In genomic region chr4:3780347-3781171, GRCh38 we compare ENCODE assay signal across 1 cellular context.
TF ChIP-seq lines count a peak whose summit lies in the region.

No MANE protein-coding gene starts in this region.

TF ChIP-seq in Ishikawa, 13 proteins besides CTCF, POLR2A, EP300 and RAD21 (continued from another document):
- TF ChIP-seq REST (IDR thresholded peaks at IDR 0.05; ENCODE audit: low read depth) (no peak), USF1 (IDR thresholded peaks at IDR 0.05) (no peak), NFIC (IDR thresholded peaks at IDR 0.05) (peak; percentile 57; the same call in 1 of the 2 replicates)
TF ChIP-seq in Ishikawa: peak in this region for 1.
